ENCODE assay signal across 8 cellular contexts in genomic region chr9:33023661-33024060, GRCh38. TPM values are rescaled to one million over a fixed set of nuclear protein-coding genes. Genes with fewer than 3 reads are reported as not detected.
A peak's percentile ranks its signal among the peaks of the same experiment; 100 is the strongest.
DNase-seq lines count a peak whose midpoint lies in the region; ATAC-seq and TF ChIP-seq lines count a peak whose summit lies in the region.

No MANE protein-coding gene starts in this region.

- no peaks in the 10 kb centered on the region for H3K9me3 Mint-ChIP-seq in progenitor cell of endocrine pancreas (ENCODE audit: low read depth)

- no peak for TF ChIP-seq POLR2A in esophagus muscularis mucosa (IDR thresholded peaks at IDR 0.05; ENCODE audit: low read depth)

- peaks cover 30% of the 10 kb centered on the region for H4K20me1 ChIP-seq in DND-41 (ENCODE audit: insufficient read depth, low read length)

- CTCF ChIA-PET in Panc1 (lab: Charles Lee): interaction anchor here (1.2 kb wide), 1 partner anchor 21 kb away, joined by 3 read pairs; no protein-coding TSS in a partner anchor

- no peak overlapping the region for H2AFZ ChIP-seq in DND-41 (ENCODE audit: low read depth, low read length)

- H3K27me3 ChIP-seq in DND-41 (ENCODE audit: insufficient read depth, low read length, poor library complexity): no peaks in the 10 kb centered on the region
- H3K27me3 ChIP-seq in Panc1 (ENCODE audit: control insufficient read depth, insufficient read depth, low read length): no peaks in the 10 kb centered on the region
- no peaks in the 10 kb centered on the region for H3K27me3 ChIP-seq in esophagus muscularis mucosa

- DNase-seq in DND-41: no peak
- DNase-seq in Panc1 (ENCODE audit: low read depth, low spot score): no peak
- DNase-seq in esophagus muscularis mucosa (ENCODE audit: extremely low spot score): no peak
- no peak for DNase-seq in progenitor cell of endocrine pancreas (ENCODE audit: low spot score, unreplicated experiment)
- DNase-seq in stimulated activated CD4-positive, alpha-beta T cell treated with anti-CD3 and anti-CD28 coated beads, Interleukin-4, amount 100 ng/mL, for 4 hours: no peak
- no peak for DNase-seq in SW480 (ENCODE audit: low spot score)

- H3K9ac ChIP-seq in DND-41 (ENCODE audit: low read depth, low read length): peak overlapping the region; percentile 94

- no TSS peak for BruUV-seq in Panc1 (replicated peaks; lab: Mats Ljungman, UMichigan)

- POLR2A ChIA-PET in Panc1 (lab: Charles Lee): no interaction called here

- TF ChIP-seq CTCF in DND-41 (IDR thresholded peaks at IDR 0.05; ENCODE audit: borderline replicate concordance, extremely low read depth, low read length, poor library complexity, severe bottlenecking) (no peak), Panc1 (IDR thresholded peaks at IDR 0.05) (no peak), esophagus muscularis mucosa (IDR thresholded peaks at IDR 0.05) (no peak), progenitor cell of endocrine pancreas (IDR thresholded peaks at IDR 0.05; ENCODE audit: unreplicated experiment) (no peak)

- intact Hi-C loops in Panc1 (cut with micrococcal nuclease; ENCODE audit: unreplicated experiment): no loop called here
- intact Hi-C loops in esophagus muscularis mucosa (cut with DNase I): loop anchor here (2.0 kb wide), 1 partner anchor 21 kb away; no protein-coding TSS in a partner anchor

- in situ Hi-C loops in Panc1 (cut with HindIII; ENCODE audit: low pct_unique_long_range_greater_than_20kb, low sequenced_read_pairs): no loop called here

- peaks cover 20% of the 10 kb centered on the region for H3K36me3 Mint-ChIP-seq in progenitor cell of endocrine pancreas (ENCODE audit: insufficient read depth)

- peaks cover 32% of the 10 kb centered on the region for H3K4me1 Mint-ChIP-seq in progenitor cell of endocrine pancreas (ENCODE audit: low read depth)

- H3K27ac ChIP-seq in DND-41 (ENCODE audit: low read length) (no peak overlapping the region), Panc1 (ENCODE audit: low read length) (peak overlapping the region; percentile 93), esophagus muscularis mucosa (replicated peaks in 1 of 4) (peak overlapping the region; percentile 95 to 100 (median 100))

- peak overlapping the region; percentile 97 for H3K27ac Mint-ChIP-seq in progenitor cell of endocrine pancreas

- H3K4me3 ChIP-seq in DND-41 (ENCODE audit: low read depth in 1 of 2, low read length in 2 of 2) (peak overlapping the region in 1 of 2 experiments; percentile 82; a peak in 3 of 4 replicates), Panc1 (ENCODE audit: low read depth in 2 of 2, low read length in 2 of 2) (peak overlapping the region; percentile 81 to 87), esophagus muscularis mucosa (peak overlapping the region; percentile 74 to 99 (median 96))

- H3K36me3 ChIP-seq in DND-41 (ENCODE audit: insufficient read depth, low read length) (peaks cover 45% of the 10 kb centered on the region), Panc1 (ENCODE audit: control insufficient read depth, insufficient read depth, low read length) (peaks cover 18% of the 10 kb centered on the region), esophagus muscularis mucosa (peaks cover 0 to 29% (median 22%) of the 10 kb centered on the region in 4 donors)

- H3K4me3 Mint-ChIP-seq in progenitor cell of endocrine pancreas (ENCODE audit: low read depth): peak overlapping the region; percentile 97

- 93% methylated on average over 4 of the region's 4 CpGs for WGBS in esophagus muscularis mucosa

- H3K4me1 ChIP-seq in DND-41 (ENCODE audit: insufficient read depth, low read length) (peaks cover 51% of the 10 kb centered on the region), Panc1 (ENCODE audit: control insufficient read depth, insufficient read depth, low read length) (peaks cover 26% of the 10 kb centered on the region), esophagus muscularis mucosa (peaks cover 38 to 55% (median 54%) of the 10 kb centered on the region in 4 donors)

- H3K79me2 ChIP-seq in DND-41 (ENCODE audit: insufficient read depth, low read length): peaks cover 88% of the 10 kb centered on the region

- peak overlapping the region; percentile 83 for H3K4me2 ChIP-seq in DND-41 (ENCODE audit: insufficient read depth, low read length)

- H3K9me3 ChIP-seq in DND-41 (ENCODE audit: insufficient read depth, low read length, severe bottlenecking): no peaks in the 10 kb centered on the region
- no peaks in the 10 kb centered on the region for H3K9me3 ChIP-seq in Panc1 (ENCODE audit: control insufficient read depth, insufficient read depth, low read depth, low read length)
- no peaks in the 10 kb centered on the region for H3K9me3 ChIP-seq in esophagus muscularis mucosa

- no peak for TF ChIP-seq EP300 in esophagus muscularis mucosa (IDR thresholded peaks at IDR 0.05)

- H3K27me3 Mint-ChIP-seq in progenitor cell of endocrine pancreas: no peaks in the 10 kb centered on the region

- no peak for ATAC-seq in DND-41 (ENCODE audit: insufficient read depth, low read depth)
- ATAC-seq in Panc1: no peak
- no peak for ATAC-seq in HG03175 (IDR thresholded peaks at IDR 0.05; ENCODE audit: unreplicated experiment)
- ATAC-seq in HG03378 (IDR thresholded peaks at IDR 0.05; ENCODE audit: unreplicated experiment): no peak

RNA-seq across cellular contexts. Expression of gene DNAJA1, which starts 1.4 kb away (rescaled TPM):
- total RNA-seq in Panc1 (2021; ENCODE audit: unreplicated experiment) (246 TPM), esophagus muscularis mucosa (100 to 1,000 TPM in 1 of 4 donors, 10 to 100 TPM in 3; 60.9 to 102 (median 71.1) TPM), progenitor cell of endocrine pancreas (240 and 247 TPM in 2 replicates)
- 259 TPM for polyA plus RNA-seq in Panc1 (2012; ENCODE audit: insufficient read length)

RNA-seq across cellular contexts. Expression of gene APTX, which starts 22.2 kb away (rescaled TPM):
- total RNA-seq in Panc1 (2021; ENCODE audit: unreplicated experiment) (42.2 TPM), esophagus muscularis mucosa (10 to 100 TPM; 20.6 to 33.2 (median 23.3) TPM), progenitor cell of endocrine pancreas (32.9 and 36.1 TPM in 2 replicates)
- polyA plus RNA-seq in Panc1 (2012; ENCODE audit: insufficient read length): 41.5 TPM

RNA-seq across cellular contexts. Expression of gene SMU1, which starts 52.8 kb away (rescaled TPM):
- 30.3 TPM for total RNA-seq in Panc1 (2021; ENCODE audit: unreplicated experiment)
- 14.1 TPM for polyA plus RNA-seq in Panc1 (2012; ENCODE audit: insufficient read length)
- 10 to 100 TPM; 17.8 to 22.6 (median 19.6) TPM for total RNA-seq in esophagus muscularis mucosa
- 25.2 and 25.4 TPM in 2 replicates for total RNA-seq in progenitor cell of endocrine pancreas
